Comparison of ENCODE assay signal across 8 cellular contexts in the genomic region with DNA sequence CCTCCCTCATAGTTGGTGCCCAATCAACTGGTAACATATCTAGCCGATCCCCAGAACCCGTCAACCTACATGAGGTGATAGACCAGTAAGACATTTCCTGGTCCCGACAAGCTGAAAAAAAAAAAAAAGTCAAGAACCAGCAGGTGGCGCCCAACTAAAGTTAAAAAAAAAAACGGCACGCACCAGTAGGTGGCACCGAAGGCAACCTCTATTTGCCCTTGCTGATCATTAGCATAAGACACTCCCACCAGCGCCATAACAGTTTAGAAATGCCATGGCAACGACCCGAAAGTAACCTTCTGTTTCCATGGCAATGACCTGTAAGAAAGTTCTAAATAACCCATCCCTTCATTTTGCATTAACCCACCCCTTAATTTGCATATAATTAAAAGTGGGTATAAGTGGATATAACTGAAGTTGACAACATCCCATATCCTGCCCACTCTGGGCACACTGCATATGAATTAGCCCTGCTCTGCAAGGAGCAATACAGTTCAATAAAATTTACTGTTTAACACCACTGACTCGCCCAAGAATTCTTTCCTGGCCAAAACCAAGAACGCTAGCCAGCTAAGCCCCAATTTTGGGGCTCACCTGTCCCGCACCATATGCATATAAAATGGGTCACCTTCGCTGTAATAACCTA.
A peak's percentile ranks its signal among the peaks of the same experiment; 100 is the strongest.
DNase-seq lines count a peak whose midpoint lies in the region; ATAC-seq and TF ChIP-seq lines count a peak whose summit lies in the region.

No MANE protein-coding gene starts in this region.

- no peak overlapping the region for H3K27ac ChIP-seq in gastroesophageal sphincter

- peaks cover 3% of the 10 kb centered on the region for H3K4me1 Mint-ChIP-seq in CD14-positive monocyte

- no peaks in the 10 kb centered on the region for H3K36me3 Mint-ChIP-seq in CD14-positive monocyte

- peaks cover 0 to 4% (median 0%) of the 10 kb centered on the region in 7 donors for H3K9me3 Mint-ChIP-seq in CD14-positive monocyte

- H3K27ac Mint-ChIP-seq in CD14-positive monocyte: peak overlapping the region in 1 of 7 donors; percentile 8

- no peaks in the 10 kb centered on the region for H3K4me1 ChIP-seq in gastroesophageal sphincter

- ATAC-seq in HG03108 (IDR thresholded peaks at IDR 0.05; ENCODE audit: unreplicated experiment) (peak; percentile 93), gastroesophageal sphincter (no peak)

- H3K4me3 Mint-ChIP-seq in CD14-positive monocyte: no peak overlapping the region

- H3K9me3 ChIP-seq in gastroesophageal sphincter: no peaks in the 10 kb centered on the region

- H3K4me3 ChIP-seq in gastroesophageal sphincter: no peak overlapping the region

- WGBS in gastroesophageal sphincter (ENCODE audit: low coverage in 1 of 2), 2 donors: 20 to 39% methylated on average over 11 to 14 of the region's 14 CpGs

- intact Hi-C loops in CD14-positive monocyte (cut with micrococcal nuclease): no loop called here

- no peaks in the 10 kb centered on the region for H3K27me3 ChIP-seq in gastroesophageal sphincter

- no peak for TF ChIP-seq EP300 in gastroesophageal sphincter (IDR thresholded peaks at IDR 0.05)

- TF ChIP-seq CTCF in gastroesophageal sphincter (IDR thresholded peaks at IDR 0.05) (peak in 3 of 4 experiments; percentile 7 to 50 (median 8)), CD14-positive monocyte (IDR thresholded peaks at IDR 0.05) (no peak)

- H3K36me3 ChIP-seq in gastroesophageal sphincter: no peaks in the 10 kb centered on the region

- DNase-seq in DMS153 (lab: John Stamatoyannopoulos, UW): peak; percentile 61
- DNase-seq in GM19238 (ENCODE audit: insufficient read length, low spot score): peak; percentile 1
- peak; percentile 56 for DNase-seq in NCI-H460 (ENCODE audit: extremely low read depth, low read depth)
- peak; percentile 5 for DNase-seq in activated T-cell treated with anti-CD3 and anti-CD28 coated beads for 48 hours (ENCODE audit: low read depth)
- DNase-seq in putamen (ENCODE audit: low spot score): peak; percentile 19
- no peak for DNase-seq in CD14-positive monocyte (ENCODE audit: low spot score)

- H3K27me3 Mint-ChIP-seq in CD14-positive monocyte (ENCODE audit: low read depth in 3 of 3): peaks cover 0 to 4% (median 4%) of the 10 kb centered on the region in 3 donors

- no peak for TF ChIP-seq POLR2A in gastroesophageal sphincter (IDR thresholded peaks at IDR 0.05)
